1 cellular context compared by ENCODE assay signal in genomic region chr16:734981-735881, GRCh38.
TF ChIP-seq lines count a peak whose summit lies in the region.

No MANE protein-coding gene starts in this region.

TF ChIP-seq in H1, 55 proteins besides CTCF, POLR2A, EP300 and RAD21:
- TF ChIP-seq BACH1 (IDR thresholded peaks at IDR 0.05; ENCODE audit: low read length) (no peak), SIX5 (IDR thresholded peaks at IDR 0.05; ENCODE audit: low read depth, low read length) (no peak), GTF2F1 (IDR thresholded peaks at IDR 0.05; ENCODE audit: borderline replicate concordance, low read depth, low read length) (no peak), CBX8 (IDR thresholded peaks at IDR 0.05; ENCODE audit: borderline replicate concordance, low read depth, low read length) (no peak), SIN3A (conservative IDR thresholded peaks at IDR 0.05 in 1 of 2, IDR thresholded peaks at IDR 0.05 in 1 of 2; ENCODE audit: low read depth in 1 of 2, low read length in 2 of 2) (no peak), CHD7 (IDR thresholded peaks at IDR 0.05; ENCODE audit: insufficient replicate concordance, low read length) (no peak), CHD2 (IDR thresholded peaks at IDR 0.05; ENCODE audit: low read length) (no peak)
